In genomic region chr14:57390806-57391562, GRCh38 we compare ENCODE assay signal across 8 cellular contexts. TPM values are rescaled to one million over a fixed set of nuclear protein-coding genes. Genes with fewer than 3 reads are reported as not detected.
DNase-seq lines count a peak whose midpoint lies in the region; ATAC-seq and TF ChIP-seq lines count a peak whose summit lies in the region.

No MANE protein-coding gene starts in this region.

- no peak for TF ChIP-seq CTCF in nephron (IDR thresholded peaks at IDR 0.05; ENCODE audit: unreplicated experiment in 3 of 3)
- no peak for TF ChIP-seq CTCF in transverse colon (IDR thresholded peaks at IDR 0.05)

- 0% methylated on average over 3 to 51 of the region's 75 CpGs for WGBS in transverse colon (ENCODE audit: low coverage in 1 of 2), 2 donors

- H3K9me3 ChIP-seq in transverse colon = no peaks in the 10 kb centered on the region

- H3K27ac Mint-ChIP-seq in nephron = peak overlapping the region; percentile 86 to 95 (median 94)

- H3K36me3 ChIP-seq in transverse colon = no peaks in the 10 kb centered on the region

- peaks cover 38% of the 10 kb centered on the region for H3K4me1 Mint-ChIP-seq in nephron

- H3K27ac ChIP-seq in transverse colon = peak overlapping the region; percentile 89 to 93 (median 92)

- peak overlapping the region; percentile 92 to 95 (median 94) for H3K4me3 Mint-ChIP-seq in nephron

- peaks cover 4 to 30% (median 18%) of the 10 kb centered on the region in 4 donors for H3K4me1 ChIP-seq in transverse colon

- H3K36me3 Mint-ChIP-seq in nephron (ENCODE audit: low read depth) = peaks cover 13% of the 10 kb centered on the region

- H3K9me3 Mint-ChIP-seq in nephron = no peaks in the 10 kb centered on the region

- TF ChIP-seq POLR2A in transverse colon (IDR thresholded peaks at IDR 0.05) = no peak

- peaks cover 4% of the 10 kb centered on the region for H3K27me3 Mint-ChIP-seq in nephron (ENCODE audit: low read depth)

- intact Hi-C loops in transverse colon (cut with DNase I; ENCODE audit: low total_unique reads) = no loop called here

- peak overlapping the region; percentile 60 to 91 (median 88) for H3K4me3 ChIP-seq in transverse colon

- ATAC-seq in HG02798 (IDR thresholded peaks at IDR 0.05; ENCODE audit: poor library complexity, unreplicated experiment) = peak; percentile 40

- no peaks in the 10 kb centered on the region for H3K27me3 ChIP-seq in transverse colon

- TF ChIP-seq EP300 in transverse colon (IDR thresholded peaks at IDR 0.05; ENCODE audit: low read depth) = no peak

- peak; percentile 18 for DNase-seq in NK-92 treated with Interleukin-12 subunit alpha and Interleukin-12 subunit beta, amount 100 ng/mL, for 24 hours (lab: John Stamatoyannopoulos, UW)
- no peak for DNase-seq in NK-92 (lab: John Stamatoyannopoulos, UW; ENCODE audit: unreplicated experiment)
- DNase-seq in NCI-H2227 treated with DMSO at 0.1 percent for 48 hours (lab: John Stamatoyannopoulos, UW) = peak; percentile 10
- peak; percentile 62 for DNase-seq in activated T-cell treated with anti-CD3 and anti-CD28 coated beads, Interleukin-2, amount 50 U/mL, for 1 hour
- peak; percentile 34 for DNase-seq in fibroblast of gingiva (ENCODE audit: low read depth)
- DNase-seq in transverse colon = peak; percentile 38

- in situ Hi-C loops in transverse colon (cut with MboI; ENCODE audit: low pct_ligation_motif_present in 1 of 4, low pct_unique_long_range_greater_than_20kb in 1 of 4, low sequenced_read_pairs in 3 of 4) = no loop called here

RNA-seq across cellular contexts. Expression of gene NAA30, which starts 0.6 kb away (rescaled TPM):
- 10 to 100 TPM in 3 of 4 donors, 1 to 10 TPM in 1; 4.4 to 16.5 (median 12.0) TPM for total RNA-seq in transverse colon
